In genomic region chr10:14605231-14605925, GRCh38 we compare ENCODE assay signal across 8 cellular contexts.
DNase-seq lines count a peak whose midpoint lies in the region; ATAC-seq, FAIRE-seq and TF ChIP-seq lines count a peak whose summit lies in the region.

No MANE protein-coding gene starts in this region.

- H3K79me1 ChIP-seq in H1 (ENCODE audit: low read depth, low read length) = peaks cover 2% of the 10 kb centered on the region; the same call in 1 of the 2 replicates

- TF ChIP-seq CTCF in right atrium auricular region (IDR thresholded peaks at IDR 0.05) (no peak), H1 (IDR thresholded peaks at IDR 0.05; ENCODE audit: control extremely low read depth in 1 of 3, insufficient read depth in 1 of 3, low read depth in 1 of 3, low read length in 3 of 3) (no peak), ovary (IDR thresholded peaks at IDR 0.05) (no peak)

- CTCF ChIA-PET in H1 (lab: Charles Lee; ENCODE audit: partially characterized antibody) = interaction anchor here (0.5 to 1.4 kb wide), 2 partner anchors 35 to 217 kb away, joined by 3 to 4 read pairs; no protein-coding TSS in a partner anchor

- H3K23me2 ChIP-seq in H1 (ENCODE audit: low read depth, low read length) = peaks cover 5% of the 10 kb centered on the region; the same call in 1 of the 2 replicates

- H3K27me3 ChIP-seq in right atrium auricular region (no peaks in the 10 kb centered on the region), SJSA1 (replicated peaks) (no peaks in the 10 kb centered on the region), H1 (replicated peaks in 1 of 4; ENCODE audit: control insufficient read depth in 3 of 4, extremely low read depth in 1 of 4, insufficient read depth in 3 of 4, low read length in 3 of 4) (peaks cover 0 to 7% (median 2%) of the 10 kb centered on the region in 4 experiments; a peak in 3 of 7 replicates), ovary (no peaks in the 10 kb centered on the region)

- H3K4me2 ChIP-seq in H1 (ENCODE audit: insufficient read depth in 1 of 2, low read depth in 2 of 2, low read length in 2 of 2) = peak overlapping the region; percentile 57 to 70; a peak in 2 of 4 replicates

- H3K23ac ChIP-seq in H1 (ENCODE audit: insufficient read length) = no peak overlapping the region

- H3K36me3 ChIP-seq in right atrium auricular region = no peaks in the 10 kb centered on the region
- H3K36me3 ChIP-seq in SJSA1 = peaks cover 16% of the 10 kb centered on the region
- H3K36me3 ChIP-seq in H1 (ENCODE audit: control insufficient read depth in 2 of 4, insufficient read depth in 4 of 4, low read length in 3 of 4) = peaks cover 0 to 5% (median 0%) of the 10 kb centered on the region in 4 experiments; a peak in 1 of 8 replicates
- no peaks in the 10 kb centered on the region for H3K36me3 ChIP-seq in ovary

- H3K9me3 ChIP-seq in right atrium auricular region (no peaks in the 10 kb centered on the region), SJSA1 (replicated peaks) (no peaks in the 10 kb centered on the region), H1 (ENCODE audit: insufficient read depth in 2 of 2, low read depth in 1 of 2, low read length in 1 of 2) (no peaks in the 10 kb centered on the region), ovary (no peaks in the 10 kb centered on the region)

- H2BK20ac ChIP-seq in H1 (ENCODE audit: low read length) = no peak overlapping the region

- TF ChIP-seq POLR2A in H1 (IDR thresholded peaks at IDR 0.05; ENCODE audit: control extremely low read depth in 1 of 2, low read depth in 2 of 2, low read length in 2 of 2) (no peak), ovary (IDR thresholded peaks at IDR 0.05) (no peak)

- no peak overlapping the region for H4K8ac ChIP-seq in H1 (ENCODE audit: extremely low read depth, insufficient read depth, low read length)

- H3K4ac ChIP-seq in H1 (replicated peaks; ENCODE audit: insufficient read length, low read depth, low read length) = no peak overlapping the region

- TF ChIP-seq EP300 in H1 (IDR thresholded peaks at IDR 0.05; ENCODE audit: borderline replicate concordance in 1 of 2, low read depth in 2 of 2, low read length in 2 of 2) (no peak), ovary (IDR thresholded peaks at IDR 0.05) (no peak)

- H2AK5ac ChIP-seq in H1 (ENCODE audit: low read depth, low read length) = no peak overlapping the region

- no peak overlapping the region for H2BK12ac ChIP-seq in H1 (ENCODE audit: low read depth, low read length)

- no peak overlapping the region for H3K9ac ChIP-seq in H1 (replicated peaks in 1 of 4; ENCODE audit: extremely low read depth in 1 of 4, low read depth in 3 of 4, low read length in 3 of 4)

- DNase-seq in right atrium auricular region (ENCODE audit: low spot score) (no peak), left ventricle myocardium superior (no peak), SJSA1 (ENCODE audit: low read depth in 1 of 2, low spot score in 2 of 2) (peak in 1 of 2 experiments; percentile 57), H1 (ENCODE audit: low read depth in 1 of 2, low spot score in 2 of 2) (no peak), ovary (no peak), HPDE6-E6E7 (ENCODE audit: extremely low spot score) (no peak), NCI-H2107 (lab: John Stamatoyannopoulos, UW) (no peak)

- TF ChIP-seq RAD21 in H1 (IDR thresholded peaks at IDR 0.05 in 1 of 2, conservative IDR thresholded peaks at IDR 0.05 in 1 of 2; ENCODE audit: low read depth in 2 of 2, low read length in 2 of 2) = no peak

- peaks cover 2 to 5% of the 10 kb centered on the region in 2 experiments for H4K20me1 ChIP-seq in H1 (replicated peaks in 1 of 2; ENCODE audit: control insufficient read depth in 1 of 2, insufficient read depth in 2 of 2, low read length in 2 of 2)

- no peak overlapping the region for H3K14ac ChIP-seq in H1 (ENCODE audit: insufficient read length)

- H2BK5ac ChIP-seq in H1 (ENCODE audit: low read depth, low read length) = no peak overlapping the region

- POLR2A ChIA-PET in H1 (lab: Charles Lee; ENCODE audit: partially characterized antibody) = interaction anchor here (1.1 to 1.2 kb wide), 2 partner anchors 53 to 233 kb away, joined by 4 to 5 read pairs; partner anchors contain the start of genes CDNF, HSPA14 and MSANTD7

- intact Hi-C loops in left ventricle myocardium superior (cut with micrococcal nuclease) = no loop called here
- intact Hi-C loops in ovary (cut with DNase I) = no loop called here

- H3K27ac ChIP-seq in right atrium auricular region (peak overlapping the region in 1 of 2 donors; percentile 72), SJSA1 (peak overlapping the region; percentile 61), H1 (ENCODE audit: low read depth, low read length) (no peak overlapping the region), ovary (no peak overlapping the region)

- H2BK120ac ChIP-seq in H1 (replicated peaks; ENCODE audit: low read depth, low read length) = no peak overlapping the region

- ATAC-seq in left ventricle myocardium superior (no peak), HG02938 (IDR thresholded peaks at IDR 0.05; ENCODE audit: unreplicated experiment) (peak; percentile 37)

- H3K4me1 ChIP-seq in right atrium auricular region (peaks cover 0 to 28% of the 10 kb centered on the region in 2 donors), SJSA1 (replicated peaks) (peaks cover 36% of the 10 kb centered on the region), H1 (replicated peaks in 1 of 4; ENCODE audit: control insufficient read depth in 3 of 4, insufficient read depth in 4 of 4, low read length in 3 of 4) (peaks cover 0 to 3% (median 2%) of the 10 kb centered on the region in 4 experiments; a peak in 5 of 7 replicates), ovary (ENCODE audit: insufficient read depth) (no peaks in the 10 kb centered on the region)

- no peak overlapping the region for H4K91ac ChIP-seq in H1 (replicated peaks; ENCODE audit: insufficient read length, low read length)

- no peak overlapping the region for H3K56ac ChIP-seq in H1 (replicated peaks; ENCODE audit: insufficient read length, low read depth, low read length)

- peaks cover 0 to 20% of the 10 kb centered on the region in 2 experiments; a peak in 2 of 4 replicates for H3K79me2 ChIP-seq in H1 (ENCODE audit: control insufficient read depth in 1 of 2, insufficient read depth in 2 of 2, low read length in 2 of 2)

- peak overlapping the region; percentile 46 to 56 for H3K4me3 ChIP-seq in right atrium auricular region
- peak overlapping the region; percentile 70 for H3K4me3 ChIP-seq in SJSA1
- H3K4me3 ChIP-seq in H1 (ENCODE audit: extremely low read depth in 1 of 4, insufficient read depth in 2 of 4, low read depth in 3 of 4, low read length in 4 of 4) = peak overlapping the region in 2 of 4 experiments; percentile 61 to 69; a peak in 4 of 8 replicates
- H3K4me3 ChIP-seq in ovary = peak overlapping the region; percentile 52

- H2AFZ ChIP-seq in H1 (ENCODE audit: low read length) = no peak overlapping the region

- H2BK15ac ChIP-seq in H1 (ENCODE audit: low read length) = no peak overlapping the region

- H3K18ac ChIP-seq in H1 (ENCODE audit: extremely low read depth, low read length) = no peak overlapping the region

- H4K5ac ChIP-seq in H1 (ENCODE audit: insufficient read length, low read depth, low read length) = no peak overlapping the region

- WGBS in H1 (ENCODE audit: extremely low coverage in 1 of 2, insufficient coverage in 1 of 2, insufficient read length in 1 of 2, insufficient replicate concordance in 2 of 2, low coverage in 1 of 2, low lambda C conversion rate in 2 of 2, missing lambda C conversion rate in 1 of 2), 2 experiments = 76% methylated on average over 7 of the region's 7 CpGs; no CpG with 5 or more reads in 1 of the 2 experiments
- WGBS in ovary, 3 donors = 28 to 37% (median 35%) methylated on average over 7 of the region's 7 CpGs

- FAIRE-seq in H1 (lab: Jason Lieb, UNC) = no peak

TF ChIP-seq in H1, 55 proteins besides CTCF, POLR2A, EP300 and RAD21:
- no peak for TF ChIP-seq TBP (IDR thresholded peaks at IDR 0.05; ENCODE audit: low read depth, low read length)
- no peak for TF ChIP-seq YY1 (IDR thresholded peaks at IDR 0.05; ENCODE audit: low read depth, low read length)
- TF ChIP-seq BCL11A (IDR thresholded peaks at IDR 0.05; ENCODE audit: low read depth in 2 of 2, low read length in 2 of 2) = no peak
- TF ChIP-seq FOSL1 (IDR thresholded peaks at IDR 0.05; ENCODE audit: insufficient read depth, low read depth, low read length) = no peak
- no peak for TF ChIP-seq TEAD4 (IDR thresholded peaks at IDR 0.05; ENCODE audit: low read depth, low read length)
- no peak for TF ChIP-seq KDM5A (IDR thresholded peaks at IDR 0.05; ENCODE audit: low read length)
- TF ChIP-seq SRF (IDR thresholded peaks at IDR 0.05; ENCODE audit: low read depth, low read length) = no peak
- no peak for TF ChIP-seq CHD2 (IDR thresholded peaks at IDR 0.05; ENCODE audit: low read length)
- TF ChIP-seq EZH2 (IDR thresholded peaks at IDR 0.05; ENCODE audit: low read depth, low read length, severe bottlenecking) = no peak
- TF ChIP-seq MAFK (IDR thresholded peaks at IDR 0.05; ENCODE audit: low read depth, low read length) = no peak
- TF ChIP-seq HDAC2 (IDR thresholded peaks at IDR 0.05; ENCODE audit: borderline replicate concordance in 1 of 2, low read depth in 2 of 2, low read length in 2 of 2) = no peak
- TF ChIP-seq SIX5 (IDR thresholded peaks at IDR 0.05; ENCODE audit: low read depth, low read length) = no peak
- TF ChIP-seq RXRA (IDR thresholded peaks at IDR 0.05; ENCODE audit: insufficient read depth, low read depth, low read length) = no peak
